Comparison of ENCODE assay signal across 1 cellular context in the genomic region with DNA sequence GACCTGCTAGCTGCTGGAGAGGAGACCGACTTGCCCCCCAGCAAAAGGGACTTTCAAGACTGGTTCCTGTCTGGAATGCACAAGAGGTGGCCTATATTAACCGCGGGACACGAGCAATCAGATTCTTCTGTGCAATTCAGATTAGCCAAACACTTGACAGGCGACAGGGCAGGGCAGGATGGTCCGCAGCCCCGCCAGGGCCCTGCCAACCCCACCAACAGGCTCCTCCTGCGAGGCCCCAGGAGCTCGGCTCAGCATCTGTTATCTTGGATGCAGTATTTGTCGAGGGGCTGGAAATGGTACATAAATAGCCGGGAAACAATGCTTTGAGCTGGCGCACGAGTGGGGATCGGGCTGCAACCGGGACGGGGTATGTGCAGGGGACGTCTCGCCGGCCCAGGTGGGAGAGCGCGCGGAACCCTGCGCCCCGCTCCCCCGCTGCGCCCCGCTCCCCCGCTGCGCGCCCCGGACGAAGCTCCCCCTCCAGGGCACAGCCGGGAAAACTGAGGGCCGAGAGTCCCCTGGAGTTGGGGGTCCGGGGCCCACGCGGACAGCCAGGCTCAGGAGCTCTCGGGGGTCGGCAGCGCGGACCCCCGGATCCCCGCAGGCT.
TF ChIP-seq lines count a peak whose summit lies in the region.

No MANE protein-coding gene starts in this region.

TF ChIP-seq in K562, 482 proteins besides CTCF, POLR2A, EP300 and RAD21:
- TF ChIP-seq ZBTB8A (IDR thresholded peaks at IDR 0.05; ENCODE audit: partially characterized antibody) (no peak), ZNF778 (CRISPR knock-in tag; IDR thresholded peaks at IDR 0.05) (no peak), TEAD4 (IDR thresholded peaks at IDR 0.05; ENCODE audit: low read length) (no peak), TEAD4 (CRISPR knock-in tag; IDR thresholded peaks at IDR 0.05; ENCODE audit: borderline replicate concordance) (no peak), SMARCC2 (IDR thresholded peaks at IDR 0.05; ENCODE audit: low read depth) (no peak), TGIF2 (CRISPR knock-in tag; IDR thresholded peaks at IDR 0.05) (0 out of 2 replicates have a peak, but pooled peaks have one; percentile 40), GABPB1 (CRISPR knock-in tag; IDR thresholded peaks at IDR 0.05) (0 out of 2 replicates have a peak, but pooled peaks have one; percentile 32)
- TF ChIP-seq, protein P1, sequence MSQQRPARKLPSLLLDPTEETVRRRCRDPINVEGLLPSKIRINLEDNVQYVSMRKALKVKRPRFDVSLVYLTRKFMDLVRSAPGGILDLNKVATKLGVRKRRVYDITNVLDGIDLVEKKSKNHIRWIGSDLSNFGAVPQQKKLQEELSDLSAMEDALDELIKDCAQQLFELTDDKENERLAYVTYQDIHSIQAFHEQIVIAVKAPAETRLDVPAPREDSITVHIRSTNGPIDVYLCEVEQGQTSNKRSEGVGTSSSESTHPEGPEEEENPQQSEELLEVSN (IDR thresholded peaks at IDR 0.05; ENCODE audit: borderline replicate concordance in 1 of 2, extremely low read depth in 1 of 2, insufficient read depth in 1 of 2, insufficient read length in 1 of 2, low read depth in 1 of 2, low read length in 1 of 2, poor library complexity in 1 of 2, severe bottlenecking in 1 of 2): peak in 1 of 2 experiments; percentile 3
- TF ChIP-seq, protein P2, sequence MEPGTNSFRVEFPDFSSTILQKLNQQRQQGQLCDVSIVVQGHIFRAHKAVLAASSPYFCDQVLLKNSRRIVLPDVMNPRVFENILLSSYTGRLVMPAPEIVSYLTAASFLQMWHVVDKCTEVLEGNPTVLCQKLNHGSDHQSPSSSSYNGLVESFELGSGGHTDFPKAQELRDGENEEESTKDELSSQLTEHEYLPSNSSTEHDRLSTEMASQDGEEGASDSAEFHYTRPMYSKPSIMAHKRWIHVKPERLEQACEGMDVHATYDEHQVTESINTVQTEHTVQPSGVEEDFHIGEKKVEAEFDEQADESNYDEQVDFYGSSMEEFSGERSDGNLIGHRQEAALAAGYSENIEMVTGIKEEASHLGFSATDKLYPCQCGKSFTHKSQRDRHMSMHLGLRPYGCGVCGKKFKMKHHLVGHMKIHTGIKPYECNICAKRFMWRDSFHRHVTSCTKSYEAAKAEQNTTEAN (CRISPR knock-in tag; IDR thresholded peaks at IDR 0.05): no peak
- TF ChIP-seq, protein P3, sequence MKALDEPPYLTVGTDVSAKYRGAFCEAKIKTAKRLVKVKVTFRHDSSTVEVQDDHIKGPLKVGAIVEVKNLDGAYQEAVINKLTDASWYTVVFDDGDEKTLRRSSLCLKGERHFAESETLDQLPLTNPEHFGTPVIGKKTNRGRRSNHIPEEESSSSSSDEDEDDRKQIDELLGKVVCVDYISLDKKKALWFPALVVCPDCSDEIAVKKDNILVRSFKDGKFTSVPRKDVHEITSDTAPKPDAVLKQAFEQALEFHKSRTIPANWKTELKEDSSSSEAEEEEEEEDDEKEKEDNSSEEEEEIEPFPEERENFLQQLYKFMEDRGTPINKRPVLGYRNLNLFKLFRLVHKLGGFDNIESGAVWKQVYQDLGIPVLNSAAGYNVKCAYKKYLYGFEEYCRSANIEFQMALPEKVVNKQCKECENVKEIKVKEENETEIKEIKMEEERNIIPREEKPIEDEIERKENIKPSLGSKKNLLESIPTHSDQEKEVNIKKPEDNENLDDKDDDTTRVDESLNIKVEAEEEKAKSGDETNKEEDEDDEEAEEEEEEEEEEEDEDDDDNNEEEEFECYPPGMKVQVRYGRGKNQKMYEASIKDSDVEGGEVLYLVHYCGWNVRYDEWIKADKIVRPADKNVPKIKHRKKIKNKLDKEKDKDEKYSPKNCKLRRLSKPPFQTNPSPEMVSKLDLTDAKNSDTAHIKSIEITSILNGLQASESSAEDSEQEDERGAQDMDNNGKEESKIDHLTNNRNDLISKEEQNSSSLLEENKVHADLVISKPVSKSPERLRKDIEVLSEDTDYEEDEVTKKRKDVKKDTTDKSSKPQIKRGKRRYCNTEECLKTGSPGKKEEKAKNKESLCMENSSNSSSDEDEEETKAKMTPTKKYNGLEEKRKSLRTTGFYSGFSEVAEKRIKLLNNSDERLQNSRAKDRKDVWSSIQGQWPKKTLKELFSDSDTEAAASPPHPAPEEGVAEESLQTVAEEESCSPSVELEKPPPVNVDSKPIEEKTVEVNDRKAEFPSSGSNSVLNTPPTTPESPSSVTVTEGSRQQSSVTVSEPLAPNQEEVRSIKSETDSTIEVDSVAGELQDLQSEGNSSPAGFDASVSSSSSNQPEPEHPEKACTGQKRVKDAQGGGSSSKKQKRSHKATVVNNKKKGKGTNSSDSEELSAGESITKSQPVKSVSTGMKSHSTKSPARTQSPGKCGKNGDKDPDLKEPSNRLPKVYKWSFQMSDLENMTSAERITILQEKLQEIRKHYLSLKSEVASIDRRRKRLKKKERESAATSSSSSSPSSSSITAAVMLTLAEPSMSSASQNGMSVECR (CRISPR knock-in tag; IDR thresholded peaks at IDR 0.05): peak; percentile 10; the same call in 1 of the 2 replicates
